ENCODE assay signal across 19 cellular contexts in genomic region chr12:68646484-68646883, GRCh38.
"Had no signal": no experiment of that assay in that cellular context is flagged by ENCODE, and none has a peak within 500 bp of the region (broad histone marks: within the 10 kb centered on the region; RNA-seq: fewer than 3 reads in every experiment).

No MANE protein-coding gene starts in this region.

- H3K9me3 Mint-ChIP-seq: neural crest cell, type B pancreatic cell had no signal

- H3K27me3 ChIP-seq: gastroesophageal sphincter, right lobe of liver, SJSA1 had no signal

- H3K4me3 ChIP-seq: gastroesophageal sphincter, right lobe of liver, SJSA1, smooth muscle cell had no signal

- DNase-seq: activated CD4-positive, alpha-beta T cell treated with anti-CD3 and anti-CD28 coated beads, Interleukin-2, amount 50 U/mL, for 4 hours; activated CD4-positive, CD25-positive, alpha-beta regulatory T cell; activated CD8-positive, alpha-beta memory T cell treated with anti-CD3 and anti-CD28 coated beads, Interleukin-2, amount 10 ng/mL, durations not matched to agents 7 days and 5 days; activated gamma-delta T cell treated with Interleukin-2 at 50 U/mL for 16 hours; dermis blood vessel endothelial cell; erythroblast; kidney; left ventricle myocardium superior; mesenchymal stem cell; right lobe of liver; stimulated activated CD4-positive, alpha-beta T cell treated with anti-CD3 and anti-CD28 coated beads, Interleukin-4, amount 100 ng/mL, for 4 hours; stimulated activated CD8-positive, alpha-beta memory T cell treated with anti-CD3 and anti-CD28 coated beads, Interleukin-4, amount 100 ng/mL, for 48 hours; stimulated activated naive CD8-positive, alpha-beta T cell treated with anti-CD3 and anti-CD28 coated beads, Interleukin-15, Interleukin-2, amounts not matched to agents 100 U/mL and 50 U/mL, for 24 hours; SW 1271 had no signal

- H3K27me3 Mint-ChIP-seq: activated CD8-positive, alpha-beta memory T cell treated with anti-CD3 and anti-CD28 coated beads, Interleukin-2, amount 10 ng/mL, durations not matched to agents 7 days and 5 days; type B pancreatic cell had no signal

- H3K4me1 ChIP-seq: SJSA1 had no signal

- H3K9me3 ChIP-seq: gastroesophageal sphincter, right lobe of liver, SJSA1 had no signal

- H3K4me3 Mint-ChIP-seq: activated CD8-positive, alpha-beta memory T cell treated with anti-CD3 and anti-CD28 coated beads, Interleukin-2, amount 10 ng/mL, durations not matched to agents 7 days and 5 days; neural crest cell; type B pancreatic cell had no signal

- H3K27ac ChIP-seq: gastroesophageal sphincter, right lobe of liver, SJSA1 had no signal

- H3K4me1 Mint-ChIP-seq: neural crest cell had no signal

- H3K27ac Mint-ChIP-seq: activated CD8-positive, alpha-beta memory T cell treated with anti-CD3 and anti-CD28 coated beads, Interleukin-2, amount 10 ng/mL, durations not matched to agents 7 days and 5 days; type B pancreatic cell had no signal
